1 cellular context compared by ENCODE assay signal in genomic region chr9:35489313-35490154, GRCh38.
A peak's percentile ranks its signal among the peaks of the same experiment; 100 is the strongest.
TF ChIP-seq lines count a peak whose summit lies in the region.

RUSC2 (plus strand) TSS chr9:35490111; CDS start chr9:35546522, 56,411 bp downstream.

TF ChIP-seq in HepG2, 621 proteins besides CTCF, POLR2A, EP300 and RAD21 (continued from another document and continues in another):
- TF ChIP-seq YEATS2 (CRISPR knock-in tag; IDR thresholded peaks at IDR 0.05; ENCODE audit: borderline replicate concordance), result no peak
- TF ChIP-seq, protein P1, sequence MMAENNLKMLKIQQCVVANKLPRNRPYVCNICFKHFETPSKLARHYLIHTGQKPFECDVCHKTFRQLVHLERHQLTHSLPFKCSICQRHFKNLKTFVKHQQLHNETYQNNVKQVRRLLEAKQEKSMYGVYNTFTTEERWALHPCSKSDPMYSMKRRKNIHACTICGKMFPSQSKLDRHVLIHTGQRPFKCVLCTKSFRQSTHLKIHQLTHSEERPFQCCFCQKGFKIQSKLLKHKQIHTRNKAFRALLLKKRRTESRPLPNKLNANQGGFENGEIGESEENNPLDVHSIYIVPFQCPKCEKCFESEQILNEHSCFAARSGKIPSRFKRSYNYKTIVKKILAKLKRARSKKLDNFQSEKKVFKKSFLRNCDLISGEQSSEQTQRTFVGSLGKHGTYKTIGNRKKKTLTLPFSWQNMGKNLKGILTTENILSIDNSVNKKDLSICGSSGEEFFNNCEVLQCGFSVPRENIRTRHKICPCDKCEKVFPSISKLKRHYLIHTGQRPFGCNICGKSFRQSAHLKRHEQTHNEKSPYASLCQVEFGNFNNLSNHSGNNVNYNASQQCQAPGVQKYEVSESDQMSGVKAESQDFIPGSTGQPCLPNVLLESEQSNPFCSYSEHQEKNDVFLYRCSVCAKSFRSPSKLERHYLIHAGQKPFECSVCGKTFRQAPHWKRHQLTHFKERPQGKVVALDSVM (CRISPR knock-in tag; IDR thresholded peaks at IDR 0.05), result peak; percentile 62
- peak; percentile 67; the same call in 1 of the 2 replicates for TF ChIP-seq ZNF746 (CRISPR knock-in tag; IDR thresholded peaks at IDR 0.05)
- TF ChIP-seq NFYB (CRISPR knock-in tag; IDR thresholded peaks at IDR 0.05), result no peak; the same call in 1 of the 2 replicates
- TF ChIP-seq TFDP1 (CRISPR knock-in tag; IDR thresholded peaks at IDR 0.05; ENCODE audit: borderline replicate concordance), result peak; percentile 66; the same call in 1 of the 2 replicates
- TF ChIP-seq FOXM1 (CRISPR knock-in tag; IDR thresholded peaks at IDR 0.05), result no peak
- TF ChIP-seq RARG (CRISPR knock-in tag; IDR thresholded peaks at IDR 0.05; ENCODE audit: low read depth), result 0 out of 2 replicates have a peak, but pooled peaks have one; percentile 68
- no peak for TF ChIP-seq KDM1A (CRISPR knock-in tag; IDR thresholded peaks at IDR 0.05)
- no peak for TF ChIP-seq ZNF432 (CRISPR knock-in tag; IDR thresholded peaks at IDR 0.05; ENCODE audit: borderline replicate concordance)
- TF ChIP-seq EED (CRISPR knock-in tag; IDR thresholded peaks at IDR 0.05), result no peak
- TF ChIP-seq ZNF44 (CRISPR knock-in tag; IDR thresholded peaks at IDR 0.05), result no peak
- TF ChIP-seq, protein P2, sequence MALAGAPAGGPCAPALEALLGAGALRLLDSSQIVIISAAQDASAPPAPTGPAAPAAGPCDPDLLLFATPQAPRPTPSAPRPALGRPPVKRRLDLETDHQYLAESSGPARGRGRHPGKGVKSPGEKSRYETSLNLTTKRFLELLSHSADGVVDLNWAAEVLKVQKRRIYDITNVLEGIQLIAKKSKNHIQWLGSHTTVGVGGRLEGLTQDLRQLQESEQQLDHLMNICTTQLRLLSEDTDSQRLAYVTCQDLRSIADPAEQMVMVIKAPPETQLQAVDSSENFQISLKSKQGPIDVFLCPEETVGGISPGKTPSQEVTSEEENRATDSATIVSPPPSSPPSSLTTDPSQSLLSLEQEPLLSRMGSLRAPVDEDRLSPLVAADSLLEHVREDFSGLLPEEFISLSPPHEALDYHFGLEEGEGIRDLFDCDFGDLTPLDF (CRISPR knock-in tag; IDR thresholded peaks at IDR 0.05), result no peak
- no peak for TF ChIP-seq ZNF816 (CRISPR knock-in tag; IDR thresholded peaks at IDR 0.05; ENCODE audit: borderline replicate concordance)
- TF ChIP-seq THYN1 (CRISPR knock-in tag; IDR thresholded peaks at IDR 0.05; ENCODE audit: borderline replicate concordance, low read depth), result no peak
- TF ChIP-seq ZNF597 (CRISPR knock-in tag; IDR thresholded peaks at IDR 0.05), result no peak
- TF ChIP-seq, protein P3, sequence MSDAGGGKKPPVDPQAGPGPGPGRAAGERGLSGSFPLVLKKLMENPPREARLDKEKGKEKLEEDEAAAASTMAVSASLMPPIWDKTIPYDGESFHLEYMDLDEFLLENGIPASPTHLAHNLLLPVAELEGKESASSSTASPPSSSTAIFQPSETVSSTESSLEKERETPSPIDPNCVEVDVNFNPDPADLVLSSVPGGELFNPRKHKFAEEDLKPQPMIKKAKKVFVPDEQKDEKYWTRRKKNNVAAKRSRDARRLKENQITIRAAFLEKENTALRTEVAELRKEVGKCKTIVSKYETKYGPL (CRISPR knock-in tag; IDR thresholded peaks at IDR 0.05), result no peak
- peak; percentile 27; the same call in 1 of the 2 replicates for TF ChIP-seq ZNF414 (CRISPR knock-in tag; IDR thresholded peaks at IDR 0.05)
- no peak for TF ChIP-seq ZNF263 (CRISPR knock-in tag; IDR thresholded peaks at IDR 0.05)
- no peak for TF ChIP-seq TBL1XR1 (IDR thresholded peaks at IDR 0.05; ENCODE audit: borderline replicate concordance, low read length, partially characterized antibody)
- TF ChIP-seq SNAPC2 (CRISPR knock-in tag; IDR thresholded peaks at IDR 0.05), result 0 out of 2 replicates have a peak, but pooled peaks have one; percentile 81
- TF ChIP-seq SRF (IDR thresholded peaks at IDR 0.05; ENCODE audit: low read depth, low read length), result no peak
- peak; percentile 66 for TF ChIP-seq ZNF543 (CRISPR knock-in tag; IDR thresholded peaks at IDR 0.05)
- TF ChIP-seq ZNF670 (CRISPR knock-in tag; IDR thresholded peaks at IDR 0.05; ENCODE audit: borderline replicate concordance), result no peak
- peak; percentile 69 for TF ChIP-seq HOXA3 (CRISPR knock-in tag; IDR thresholded peaks at IDR 0.05)
- TF ChIP-seq FIP1L1 (IDR thresholded peaks at IDR 0.05; ENCODE audit: borderline replicate concordance, insufficient read depth, low read depth, low read length), result no peak
- TF ChIP-seq DPF2 (CRISPR knock-in tag; IDR thresholded peaks at IDR 0.05; ENCODE audit: borderline replicate concordance, low read depth), result no peak
- TF ChIP-seq ZNF18 (CRISPR knock-in tag; IDR thresholded peaks at IDR 0.05; ENCODE audit: insufficient replicate concordance), result peak; percentile 88
- no peak for TF ChIP-seq E2F5 (CRISPR knock-in tag; conservative IDR thresholded peaks at IDR 0.05)
- TF ChIP-seq PHB2 (IDR thresholded peaks at IDR 0.05; ENCODE audit: partially characterized antibody), result no peak
- TF ChIP-seq ZNF549 (CRISPR knock-in tag; IDR thresholded peaks at IDR 0.05), result no peak
- TF ChIP-seq TSC22D2 (CRISPR knock-in tag; IDR thresholded peaks at IDR 0.05; ENCODE audit: borderline replicate concordance), result no peak
- TF ChIP-seq ASH2L (IDR thresholded peaks at IDR 0.05; ENCODE audit: insufficient read length, low read depth, low read length), result peak; percentile 73
- TF ChIP-seq, protein P4, sequence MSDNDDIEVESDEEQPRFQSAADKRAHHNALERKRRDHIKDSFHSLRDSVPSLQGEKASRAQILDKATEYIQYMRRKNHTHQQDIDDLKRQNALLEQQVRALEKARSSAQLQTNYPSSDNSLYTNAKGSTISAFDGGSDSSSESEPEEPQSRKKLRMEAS (IDR thresholded peaks at IDR 0.05), result peak; percentile 48; the same call in 1 of the 2 replicates
- TF ChIP-seq PPARG (CRISPR knock-in tag; conservative IDR thresholded peaks at IDR 0.05), result 0 out of 2 replicates have a peak, but pooled peaks have one; percentile 22
- TF ChIP-seq ZNF629 (CRISPR knock-in tag; conservative IDR thresholded peaks at IDR 0.05), result no peak
- TF ChIP-seq HHEX (CRISPR knock-in tag; IDR thresholded peaks at IDR 0.05), result no peak
- TF ChIP-seq, protein P5, sequence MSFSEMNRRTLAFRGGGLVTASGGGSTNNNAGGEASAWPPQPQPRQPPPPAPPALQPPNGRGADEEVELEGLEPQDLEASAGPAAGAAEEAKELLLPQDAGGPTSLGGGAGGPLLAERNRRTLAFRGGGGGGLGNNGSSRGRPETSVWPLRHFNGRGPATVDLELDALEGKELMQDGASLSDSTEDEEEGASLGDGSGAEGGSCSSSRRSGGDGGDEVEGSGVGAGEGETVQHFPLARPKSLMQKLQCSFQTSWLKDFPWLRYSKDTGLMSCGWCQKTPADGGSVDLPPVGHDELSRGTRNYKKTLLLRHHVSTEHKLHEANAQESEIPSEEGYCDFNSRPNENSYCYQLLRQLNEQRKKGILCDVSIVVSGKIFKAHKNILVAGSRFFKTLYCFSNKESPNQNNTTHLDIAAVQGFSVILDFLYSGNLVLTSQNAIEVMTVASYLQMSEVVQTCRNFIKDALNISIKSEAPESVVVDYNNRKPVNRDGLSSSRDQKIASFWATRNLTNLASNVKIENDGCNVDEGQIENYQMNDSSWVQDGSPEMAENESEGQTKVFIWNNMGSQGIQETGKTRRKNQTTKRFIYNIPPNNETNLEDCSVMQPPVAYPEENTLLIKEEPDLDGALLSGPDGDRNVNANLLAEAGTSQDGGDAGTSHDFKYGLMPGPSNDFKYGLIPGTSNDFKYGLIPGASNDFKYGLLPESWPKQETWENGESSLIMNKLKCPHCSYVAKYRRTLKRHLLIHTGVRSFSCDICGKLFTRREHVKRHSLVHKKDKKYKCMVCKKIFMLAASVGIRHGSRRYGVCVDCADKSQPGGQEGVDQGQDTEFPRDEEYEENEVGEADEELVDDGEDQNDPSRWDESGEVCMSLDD (CRISPR knock-in tag; IDR thresholded peaks at IDR 0.05; ENCODE audit: borderline replicate concordance), result peak; percentile 11; the same call in 1 of the 2 replicates
- peak; percentile 81; the same call in 1 of the 2 replicates for TF ChIP-seq DR1 (CRISPR knock-in tag; IDR thresholded peaks at IDR 0.05)
- no peak for TF ChIP-seq ZNF576 (CRISPR knock-in tag; IDR thresholded peaks at IDR 0.05)
- TF ChIP-seq ZNF687 (CRISPR knock-in tag; IDR thresholded peaks at IDR 0.05), result peak; percentile 90
- TF ChIP-seq NCOA2 (CRISPR knock-in tag; IDR thresholded peaks at IDR 0.05), result 0 out of 2 replicates have a peak, but pooled peaks have one; percentile 19
- TF ChIP-seq ZNF331 (CRISPR knock-in tag; IDR thresholded peaks at IDR 0.05), result peak; percentile 77; the same call in 1 of the 2 replicates
- TF ChIP-seq ZNF737 (CRISPR knock-in tag; IDR thresholded peaks at IDR 0.05; ENCODE audit: borderline replicate concordance), result no peak
- no peak; the same call in 1 of the 2 replicates for TF ChIP-seq IRF2 (CRISPR knock-in tag; IDR thresholded peaks at IDR 0.05)
